Comparison of ENCODE assay signal across 8 cellular contexts in the genomic region with DNA sequence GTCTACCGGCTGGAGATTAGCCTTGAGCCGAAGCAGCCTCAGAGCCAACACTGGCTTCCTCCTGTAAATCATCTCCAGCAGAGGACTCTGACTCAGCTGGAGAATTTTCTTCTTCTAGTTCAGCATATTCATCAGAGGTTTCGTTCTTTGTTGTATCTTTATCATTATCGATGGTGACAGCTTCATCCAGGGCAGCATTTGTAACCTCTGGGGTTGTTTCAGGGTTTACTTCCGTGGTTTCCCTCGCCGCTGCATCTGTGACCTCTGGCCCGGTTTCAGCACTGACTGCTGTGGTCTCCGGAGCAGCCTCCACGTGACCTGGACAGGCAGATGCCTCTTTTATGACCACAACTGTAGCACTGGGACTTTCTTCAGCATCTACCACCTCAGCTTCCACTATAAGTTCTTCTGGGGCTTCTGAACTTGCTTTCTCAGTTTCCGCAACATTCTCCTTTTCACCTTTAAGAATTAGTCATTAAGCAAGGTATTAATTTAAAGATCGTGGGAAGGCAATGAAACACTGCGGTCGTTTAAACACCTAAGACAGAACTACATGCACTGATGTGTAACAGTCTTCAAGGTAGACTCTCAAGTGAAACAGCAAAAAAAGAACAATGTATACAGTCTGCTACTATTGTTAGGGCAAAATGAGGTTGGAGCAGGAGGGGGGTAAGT. TPM values are rescaled to one million over a fixed set of nuclear protein-coding genes. Genes with fewer than 3 reads are reported as not detected.
DNase-seq lines count a peak whose midpoint lies in the region; ATAC-seq, FAIRE-seq and TF ChIP-seq lines count a peak whose summit lies in the region.

No MANE protein-coding gene starts in this region.

- peak overlapping the region; percentile 59 for H2AFZ ChIP-seq in HepG2 (ENCODE audit: low read length)

- CTCF ChIA-PET in HepG2 (lab: Yijun Ruan, JAX; ENCODE audit: low intra/inter-chr PET ratio, low total read pairs) = no interaction called here

- no peaks in the 10 kb centered on the region for H4K20me1 ChIP-seq in HepG2 (ENCODE audit: insufficient read depth, low read length)

- POLR2A ChIA-PET in HepG2 (lab: Yijun Ruan, JAX) = interaction anchor here (0.9 to 1.9 kb wide), 4 partner anchors 12 to 34 kb away, joined by 3 to 5 read pairs (median 4); partner anchors contain the start of gene NAA15

- no TSS peak for BruUV-seq in HepG2 (replicated peaks; lab: Mats Ljungman, UMichigan)

- FAIRE-seq in HepG2 (lab: Jason Lieb, UNC) = peak; percentile 68

- peak; percentile 98 for ATAC-seq in central memory CD8-positive, alpha-beta T cell (replicated peaks; ENCODE audit: extremely low read depth, poor library complexity, severe bottlenecking)
- ATAC-seq in HepG2 = peak; percentile 96

- intact Hi-C loops in HepG2 (cut with micrococcal nuclease; ENCODE audit: unreplicated experiment) = no loop called here

- no peak for TF ChIP-seq POLR2A in HepG2 (IDR thresholded peaks at IDR 0.05; ENCODE audit: insufficient read depth in 1 of 2, low read depth in 2 of 2, low read length in 2 of 2)

- H3K27me3 ChIP-seq in GM06990 (replicated peaks; ENCODE audit: control insufficient read depth, insufficient read depth, low read length) = no peaks in the 10 kb centered on the region
- no peaks in the 10 kb centered on the region for H3K27me3 ChIP-seq in HepG2 (ENCODE audit: control insufficient read depth in 1 of 2, insufficient read depth in 2 of 2, low read length in 2 of 2)

- H3K4me3 Mint-ChIP-seq in central memory CD8-positive, alpha-beta T cell = peak overlapping the region; percentile 78

- H3K27ac ChIP-seq in HepG2 (ENCODE audit: extremely low read length, insufficient read depth, low read length) = peak overlapping the region; percentile 35

- H3K9me3 ChIP-seq in HepG2 (ENCODE audit: low read length) = no peaks in the 10 kb centered on the region

- in situ Hi-C loops in HepG2 (cut with HindIII; ENCODE audit: extremely low pct_ligation_motif_present, low pct_unique_long_range_greater_than_20kb) = no loop called here

- TF ChIP-seq EP300 in HepG2 (IDR thresholded peaks at IDR 0.05; ENCODE audit: low read depth in 2 of 2, low read length in 2 of 2) (no peak), HepG2 (CRISPR knock-in tag; IDR thresholded peaks at IDR 0.05; ENCODE audit: borderline replicate concordance) (no peak)

- peak overlapping the region; percentile 87 for H3K27ac Mint-ChIP-seq in central memory CD8-positive, alpha-beta T cell (ENCODE audit: low read depth)

- H3K36me3 Mint-ChIP-seq in central memory CD8-positive, alpha-beta T cell (ENCODE audit: insufficient read depth) = peaks cover 4% of the 10 kb centered on the region

- no peaks in the 10 kb centered on the region for H3K27me3 Mint-ChIP-seq in central memory CD8-positive, alpha-beta T cell

- DNase-seq in GM06990 (ENCODE audit: extremely low read depth, insufficient read length) (peak; percentile 88), HCEC 1CT (peak; percentile 64), M059J (ENCODE audit: low read depth) (peak; percentile 70), HepG2 (ENCODE audit: low spot score) (peak; percentile 54), COR-L47 (lab: John Stamatoyannopoulos, UW) (no peak)
- DNase-seq in activated CD4-positive, CD25-positive, alpha-beta regulatory T cell treated with anti-CD3 and anti-CD28 coated beads, Interleukin-2, amount 50 U/mL, for 72 hours = peak; percentile 74
- peak; percentile 51 to 53 for DNase-seq in central memory CD8-positive, alpha-beta T cell (ENCODE audit: low spot score in 2 of 2)
- DNase-seq in stimulated activated CD4-positive, alpha-beta T cell treated with anti-CD3 and anti-CD28 coated beads, TNF-alpha, amount 100 ng/mL, for 1 hour (ENCODE audit: low read depth in 3 of 3, low spot score in 1 of 3) = peak; percentile 22 to 39 (median 26)

- TF ChIP-seq RAD21 in HepG2 (CRISPR knock-in tag; IDR thresholded peaks at IDR 0.05) = no peak

- H3K4me2 ChIP-seq in HepG2 (ENCODE audit: low read depth, low read length) = peak overlapping the region; percentile 79

- H3K79me2 ChIP-seq in HepG2 (ENCODE audit: insufficient read depth, low read length) = no peaks in the 10 kb centered on the region

- H3K36me3 ChIP-seq in GM06990 (ENCODE audit: control insufficient read depth, insufficient read depth, low read length) = no peaks in the 10 kb centered on the region
- no peaks in the 10 kb centered on the region for H3K36me3 ChIP-seq in HepG2 (replicated peaks in 1 of 2; ENCODE audit: control insufficient read depth in 1 of 2, insufficient read depth in 2 of 2, low read length in 2 of 2)

- no peak for TF ChIP-seq CTCF in GM06990 (IDR thresholded peaks at IDR 0.05; ENCODE audit: insufficient read depth, low read length, poor library complexity, severe bottlenecking)
- no peak for TF ChIP-seq CTCF in HepG2 (CRISPR knock-in tag; IDR thresholded peaks at IDR 0.05)

- 6% methylated on average over 14 of the region's 14 CpGs for WGBS in HepG2 (ENCODE audit: low lambda C conversion rate)

- H3K9me3 Mint-ChIP-seq in central memory CD8-positive, alpha-beta T cell = no peaks in the 10 kb centered on the region

- H3K4me1 ChIP-seq in HepG2 (ENCODE audit: insufficient read depth, low read length) = peaks cover 34% of the 10 kb centered on the region

- H3K4me3 ChIP-seq in GM06990 (replicated peaks; ENCODE audit: low read depth, low read length) (no peak overlapping the region; the same call in 1 of the 2 replicates), HepG2 (replicated peaks in 1 of 3; ENCODE audit: insufficient read depth in 1 of 3, low read depth in 2 of 3, low read length in 3 of 3) (peak overlapping the region; percentile 49 to 69 (median 54); a peak in 5 of 6 replicates)

- peak overlapping the region; percentile 26; the same call in 1 of the 2 replicates for H3K9ac ChIP-seq in HepG2 (ENCODE audit: insufficient read depth, low read depth, low read length)

- H3K4me1 Mint-ChIP-seq in central memory CD8-positive, alpha-beta T cell = peaks cover 10% of the 10 kb centered on the region

RNA-seq across cellular contexts. Expression of gene MGARP, which starts 13.3 kb away (rescaled TPM):
- total RNA-seq in M059J (2014; rRNA removed; shearing (Covaris generic)) = 3.9 and 4.7 TPM in 2 replicates
- total RNA-seq in HepG2 (2016; rRNA removed; fragmentation: Illumina TruSeq; extraction: Trizol) = 0.11 TPM in 1 of 2 replicates, not detected in the other
- total RNA-seq in HepG2 (2016; cell fraction: cytosol; rRNA removed; fragmentation: Illumina TruSeq; extraction: Trizol; ENCODE audit: low read depth) = not detected in 2 replicates
- total RNA-seq in HepG2 (2016; cell fraction: insoluble cytoplasmic fraction; rRNA removed; fragmentation: Illumina TruSeq; extraction: Trizol) = 0.18 and 0.26 TPM in 2 replicates
- 0.21 TPM in 1 of 2 replicates, not detected in the other for total RNA-seq in HepG2 (2016; cell fraction: membrane; rRNA removed; fragmentation: Illumina TruSeq; extraction: Trizol)
- total RNA-seq in HepG2 (2016; cell fraction: nucleus; rRNA removed; fragmentation: Illumina TruSeq; extraction: Trizol) = not detected in 2 replicates
- polyA plus RNA-seq in HepG2 (2011; rRNA removed) = 0.13 TPM in 2 replicates
- polyA plus RNA-seq in HepG2 (2011; cell fraction: cytosol; rRNA removed) = 0.12 and 0.13 TPM in 2 replicates
- 0.09 TPM in 1 of 2 replicates, not detected in the other for polyA plus RNA-seq in HepG2 (2011; cell fraction: nucleus; rRNA removed)
- 0.17 and 0.20 TPM in 2 replicates for polyA plus RNA-seq in HepG2 (2012)
- not detected in 2 replicates for polyA plus RNA-seq in HepG2 (2016; cell fraction: cytosol; fragmentation: Illumina TruSeq; extraction: Trizol; ENCODE audit: low read depth)
- polyA plus RNA-seq in HepG2 (2016; cell fraction: insoluble cytoplasmic fraction; fragmentation: Illumina TruSeq; extraction: Trizol; ENCODE audit: low read depth) = not detected in 2 replicates
- polyA plus RNA-seq in HepG2 (2016; cell fraction: membrane; fragmentation: Illumina TruSeq; extraction: Trizol; ENCODE audit: low read depth) = not detected in 2 replicates
- polyA plus RNA-seq in HepG2 (2016; cell fraction: nucleus; fragmentation: Illumina TruSeq; extraction: Trizol; ENCODE audit: insufficient read depth, low read depth) = not detected in 2 replicates
- polyA minus RNA-seq in HepG2 (2011; rRNA and poly(A)+ RNA removed; ENCODE audit: low replicate concordance) = not detected in 2 replicates
- polyA minus RNA-seq in HepG2 (2011; cell fraction: cytosol; rRNA and poly(A)+ RNA removed) = not detected in 2 replicates
- not detected in 2 replicates for polyA minus RNA-seq in HepG2 (2011; cell fraction: nucleus; rRNA and poly(A)+ RNA removed)

RNA-seq across cellular contexts. Expression of gene NAA15, which starts 34.6 kb away (rescaled TPM):
- total RNA-seq in M059J (2014; rRNA removed; shearing (Covaris generic)) = 20.1 and 30.1 TPM in 2 replicates
- 50.2 and 81.2 TPM in 2 replicates for total RNA-seq in HepG2 (2016; rRNA removed; fragmentation: Illumina TruSeq; extraction: Trizol)
- total RNA-seq in HepG2 (2016; cell fraction: cytosol; rRNA removed; fragmentation: Illumina TruSeq; extraction: Trizol; ENCODE audit: low read depth) = 6.3 and 7.1 TPM in 2 replicates
- total RNA-seq in HepG2 (2016; cell fraction: insoluble cytoplasmic fraction; rRNA removed; fragmentation: Illumina TruSeq; extraction: Trizol) = 48.6 and 78.2 TPM in 2 replicates
- 10.9 and 12.9 TPM in 2 replicates for total RNA-seq in HepG2 (2016; cell fraction: membrane; rRNA removed; fragmentation: Illumina TruSeq; extraction: Trizol)
- 48.8 and 52.3 TPM in 2 replicates for total RNA-seq in HepG2 (2016; cell fraction: nucleus; rRNA removed; fragmentation: Illumina TruSeq; extraction: Trizol)
- 4.9 and 6.2 TPM in 2 replicates for polyA plus RNA-seq in HepG2 (2011; rRNA removed)
- 1.9 and 3.3 TPM in 2 replicates for polyA plus RNA-seq in HepG2 (2011; cell fraction: cytosol; rRNA removed)
- 3.9 and 5.4 TPM in 2 replicates for polyA plus RNA-seq in HepG2 (2011; cell fraction: nucleus; rRNA removed)
- polyA plus RNA-seq in HepG2 (2012) = 16.0 and 16.8 TPM in 2 replicates
- 0.85 and 1.0 TPM in 2 replicates for polyA plus RNA-seq in HepG2 (2016; cell fraction: cytosol; fragmentation: Illumina TruSeq; extraction: Trizol; ENCODE audit: low read depth)
- 36.8 and 38.9 TPM in 2 replicates for polyA plus RNA-seq in HepG2 (2016; cell fraction: insoluble cytoplasmic fraction; fragmentation: Illumina TruSeq; extraction: Trizol; ENCODE audit: low read depth)
- 4.0 and 4.5 TPM in 2 replicates for polyA plus RNA-seq in HepG2 (2016; cell fraction: membrane; fragmentation: Illumina TruSeq; extraction: Trizol; ENCODE audit: low read depth)
- 16.5 and 20.2 TPM in 2 replicates for polyA plus RNA-seq in HepG2 (2016; cell fraction: nucleus; fragmentation: Illumina TruSeq; extraction: Trizol; ENCODE audit: insufficient read depth, low read depth)
- polyA minus RNA-seq in HepG2 (2011; rRNA and poly(A)+ RNA removed; ENCODE audit: low replicate concordance) = 3.7 and 7.0 TPM in 2 replicates
- 15.4 and 18.9 TPM in 2 replicates for polyA minus RNA-seq in HepG2 (2011; cell fraction: cytosol; rRNA and poly(A)+ RNA removed)
- 53.0 and 55.0 TPM in 2 replicates for polyA minus RNA-seq in HepG2 (2011; cell fraction: nucleus; rRNA and poly(A)+ RNA removed)

RNA-seq across cellular contexts. Expression of gene NDUFC1, which starts 35.6 kb away (rescaled TPM):
- 92.3 and 119 TPM in 2 replicates for total RNA-seq in M059J (2014; rRNA removed; shearing (Covaris generic))
- total RNA-seq in HepG2 (2016; rRNA removed; fragmentation: Illumina TruSeq; extraction: Trizol) = 96.4 and 124 TPM in 2 replicates
- total RNA-seq in HepG2 (2016; cell fraction: cytosol; rRNA removed; fragmentation: Illumina TruSeq; extraction: Trizol; ENCODE audit: low read depth) = 46.9 and 57.6 TPM in 2 replicates
- 106 and 134 TPM in 2 replicates for total RNA-seq in HepG2 (2016; cell fraction: insoluble cytoplasmic fraction; rRNA removed; fragmentation: Illumina TruSeq; extraction: Trizol)
- total RNA-seq in HepG2 (2016; cell fraction: membrane; rRNA removed; fragmentation: Illumina TruSeq; extraction: Trizol) = 88.4 and 94.7 TPM in 2 replicates
- total RNA-seq in HepG2 (2016; cell fraction: nucleus; rRNA removed; fragmentation: Illumina TruSeq; extraction: Trizol) = 40.3 and 42.8 TPM in 2 replicates
- polyA plus RNA-seq in HepG2 (2011; rRNA removed) = 38.4 and 43.4 TPM in 2 replicates
- 38.9 and 41.3 TPM in 2 replicates for polyA plus RNA-seq in HepG2 (2011; cell fraction: cytosol; rRNA removed)
- polyA plus RNA-seq in HepG2 (2011; cell fraction: nucleus; rRNA removed) = 14.4 and 16.4 TPM in 2 replicates
- polyA plus RNA-seq in HepG2 (2012) = 70.7 and 104 TPM in 2 replicates
- polyA plus RNA-seq in HepG2 (2016; cell fraction: cytosol; fragmentation: Illumina TruSeq; extraction: Trizol; ENCODE audit: low read depth) = 71.4 and 90.2 TPM in 2 replicates
- 174 and 188 TPM in 2 replicates for polyA plus RNA-seq in HepG2 (2016; cell fraction: insoluble cytoplasmic fraction; fragmentation: Illumina TruSeq; extraction: Trizol; ENCODE audit: low read depth)
- polyA plus RNA-seq in HepG2 (2016; cell fraction: membrane; fragmentation: Illumina TruSeq; extraction: Trizol; ENCODE audit: low read depth) = 127 and 136 TPM in 2 replicates
- polyA plus RNA-seq in HepG2 (2016; cell fraction: nucleus; fragmentation: Illumina TruSeq; extraction: Trizol; ENCODE audit: insufficient read depth, low read depth) = 94.4 and 110 TPM in 2 replicates
- 6.8 and 12.8 TPM in 2 replicates for polyA minus RNA-seq in HepG2 (2011; rRNA and poly(A)+ RNA removed; ENCODE audit: low replicate concordance)
- 28.2 and 31.7 TPM in 2 replicates for polyA minus RNA-seq in HepG2 (2011; cell fraction: cytosol; rRNA and poly(A)+ RNA removed)
- polyA minus RNA-seq in HepG2 (2011; cell fraction: nucleus; rRNA and poly(A)+ RNA removed) = 10.8 and 11.7 TPM in 2 replicates
